Comparison of ENCODE assay signal across 1 cellular context in the genomic region with DNA sequence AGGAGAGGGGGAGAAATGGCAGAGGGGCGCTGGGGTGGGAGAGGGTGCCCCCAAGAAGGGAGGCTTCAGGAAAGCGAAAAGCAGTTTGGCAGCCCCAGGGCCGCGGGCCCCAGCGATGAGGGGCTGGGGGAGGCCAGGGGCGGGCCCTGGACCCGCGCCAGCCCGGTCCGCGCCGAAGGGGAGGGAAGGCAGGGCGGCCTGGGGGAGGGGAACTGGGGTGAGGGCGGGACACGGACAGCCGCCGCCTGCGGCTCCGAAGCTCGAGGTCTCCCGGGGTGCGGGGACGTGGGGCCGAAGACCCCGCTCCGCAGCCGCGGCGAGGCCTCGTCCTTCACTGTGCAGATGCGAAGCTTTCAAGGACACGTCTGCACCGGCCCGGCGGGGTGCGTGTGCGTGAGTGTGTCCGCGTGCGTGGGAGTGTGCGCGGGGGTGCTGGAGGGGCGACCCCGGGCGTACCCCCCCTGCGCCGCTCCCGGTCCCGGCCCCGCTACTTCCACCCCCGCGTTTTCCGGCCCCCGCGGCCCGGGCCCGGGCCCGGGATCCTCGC.
TF ChIP-seq lines count a peak whose summit lies in the region.

No MANE protein-coding gene starts in this region.

TF ChIP-seq in IMR-90, 13 proteins besides CTCF, POLR2A, EP300 and RAD21 (continued from another document):
- no peak for TF ChIP-seq FOS (IDR thresholded peaks at IDR 0.05; ENCODE audit: low read depth, low read length)
